18 cellular contexts compared by ENCODE assay signal in the genomic region with DNA sequence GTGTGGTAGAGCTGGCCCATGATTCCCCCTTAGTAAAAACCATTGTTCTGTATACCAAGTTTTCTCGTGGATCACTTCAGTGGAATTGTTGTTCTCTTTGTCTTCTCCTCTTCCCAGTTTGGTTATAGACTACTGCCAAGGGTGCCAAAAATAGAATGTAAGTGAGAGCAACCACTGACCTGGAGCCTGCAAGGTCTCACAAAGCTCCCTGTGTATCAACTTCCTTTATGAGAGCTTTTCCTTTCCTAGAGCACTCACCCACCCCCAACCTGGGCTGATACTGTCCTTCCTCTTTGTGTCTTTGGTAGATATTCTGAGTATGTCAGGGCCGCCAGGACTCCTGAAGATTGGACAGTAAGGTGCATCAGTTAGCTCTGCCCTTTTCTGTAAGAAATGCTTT.
"Had no signal": no experiment of that assay in that cellular context is flagged by ENCODE, and none has a peak within 500 bp of the region (broad histone marks: within the 10 kb centered on the region; RNA-seq: fewer than 3 reads in every experiment).

No MANE protein-coding gene starts in this region.

- H3K27ac ChIP-seq: breast epithelium, hepatocyte, left lung, spleen, suprapubic skin, VCaP had no signal

- H3K4me1 ChIP-seq: left lung, suprapubic skin had no signal

- ATAC-seq: activated naive CD8-positive, alpha-beta T cell treated with anti-CD3 and anti-CD28 coated beads, Interleukin-2, amount 50 U/mL, for 24 hours; activated T-helper 17 cell treated with anti-CD3 and anti-CD28 coated beads, Interleukin-2, amount 50 U/mL, for 72 hours; left lung; natural killer cell treated with Interleukin-12 subunit alpha and Interleukin-12 subunit beta and Interleukin-15 and Interleukin-18, amount 100 ng/mL, for 72 hours; sciatic nerve had no signal

- H3K36me3 ChIP-seq: breast epithelium, left lung, spleen, suprapubic skin had no signal

- H3K4me3 ChIP-seq: breast epithelium, hepatocyte, left lung, spleen, suprapubic skin had no signal

- H3K9me3 ChIP-seq: breast epithelium, left lung, spleen, suprapubic skin had no signal

- H3K79me2 ChIP-seq: hepatocyte had no signal

- H2AFZ ChIP-seq: hepatocyte had no signal

- DNase-seq: activated CD4-positive, alpha-beta T cell treated with anti-CD3 and anti-CD28 coated beads for 1 hour; activated CD4-positive, alpha-beta T cell treated with anti-CD3 and anti-CD28 coated beads, Interleukin-2, amount 50 U/mL, for 4 hours; activated naive CD4-positive, alpha-beta T cell treated with Interleukin-2 at 50 U/mL for 16 hours; activated naive CD8-positive, alpha-beta T cell treated with anti-CD3 and anti-CD28 coated beads, Interleukin-2, amount 50 U/mL, for 24 hours; activated T-cell treated with anti-CD3 and anti-CD28 coated beads for 4 hours; aorta; islet precursor cell; left lung; occipital lobe; spleen; trophoblast cell had no signal

- H3K4me2 ChIP-seq: hepatocyte had no signal

- H3K27me3 ChIP-seq: breast epithelium, hepatocyte, left lung, spleen had no signal
